ENCODE assay signal across 34 cellular contexts in genomic region chr1:35408925-35409324, GRCh38.
"Had no signal": no experiment of that assay in that cellular context is flagged by ENCODE, and none has a peak within 500 bp of the region (broad histone marks: within the 10 kb centered on the region; RNA-seq: fewer than 3 reads in every experiment).

No MANE protein-coding gene starts in this region.

- H3K4me3 ChIP-seq: MG63 had no signal

- DNase-seq: Karpas-422, Kasumi-1, MG63, MM.1S, NCI-H1048, NCI-H1092, NCI-H1092 treated with DMSO at 0.1 percent for 48 hours, NCI-H1105, NCI-H1105 treated with DMSO at 0.1 percent for 48 hours, NCI-H1417, NCI-H1417 treated with DMSO at 0.1 percent for 48 hours, NCI-H1436, NCI-H1436 treated with DMSO at 0.1 percent for 48 hours, NCI-H146, NCI-H1694, NCI-H1694 treated with DMSO at 0.1 percent for 48 hours, NCI-H187, NCI-H187 treated with DMSO at 0.1 percent for 48 hours, NCI-H1930, NCI-H2029, NCI-H2029 treated with DMSO at 0.1 percent for 48 hours, NCI-H2081, NCI-H2081 treated with DMSO at 0.1 percent for 48 hours, NCI-H2107, NCI-H2171, NCI-H2171 treated with DMSO at 0.1 percent for 48 hours, NCI-H2227 treated with DMSO at 0.1 percent for 48 hours, NCI-H226, NCI-H345, NCI-H446, NCI-H446 treated with DMSO at 0.1 percent for 48 hours, NCI-H510A, NCI-H510A treated with DMSO at 0.1 percent for 48 hours, NCI-H524 had no signal

- H3K9me3 ChIP-seq: MG63 had no signal

- H3K27me3 ChIP-seq: MG63 had no signal
